ENCODE assay signal across 9 cellular contexts in genomic region chr7:77425151-77426051, GRCh38. TPM values are rescaled to one million over a fixed set of nuclear protein-coding genes. Genes with fewer than 3 reads are reported as not detected.
DNase-seq lines count a peak whose midpoint lies in the region; ATAC-seq and TF ChIP-seq lines count a peak whose summit lies in the region.
"Had no signal": no experiment of that assay in that cellular context is flagged by ENCODE, and none has a peak within 500 bp of the region (broad histone marks: within the 10 kb centered on the region; RNA-seq: fewer than 3 reads in every experiment).

No MANE protein-coding gene starts in this region.

- no peaks in the 10 kb centered on the region for H3K36me3 ChIP-seq in heart left ventricle
- H3K36me3 ChIP-seq in tibial nerve = no peaks in the 10 kb centered on the region

- no peaks in the 10 kb centered on the region for H3K9me3 ChIP-seq in heart left ventricle
- no peaks in the 10 kb centered on the region for H3K9me3 ChIP-seq in tibial nerve

- peak; percentile 37 for DNase-seq in NCI-H82 (lab: John Stamatoyannopoulos, UW)
- DNase-seq in NCI-H82 treated with DMSO at 0.1 percent for 48 hours (lab: John Stamatoyannopoulos, UW; ENCODE audit: unreplicated experiment) = no peak
- DNase-seq in SHP77 (lab: John Stamatoyannopoulos, UW) = peak; percentile 6 to 24
- DNase-seq in heart left ventricle = no peak
- no peak for DNase-seq in tibial nerve (ENCODE audit: low spot score in 2 of 2)
- no peak for DNase-seq in NCI-H2107 (lab: John Stamatoyannopoulos, UW)
- DNase-seq in NCI-H446 (lab: John Stamatoyannopoulos, UW) = no peak
- DNase-seq: dermis blood vessel endothelial cell had no signal

- peak in 1 of 4 donors; percentile 23 for ATAC-seq in heart left ventricle
- ATAC-seq in HG03025 (IDR thresholded peaks at IDR 0.05; ENCODE audit: low FRiP score, unreplicated experiment) = no peak

- H3K27me3 ChIP-seq in heart left ventricle (no peaks in the 10 kb centered on the region), tibial nerve (no peaks in the 10 kb centered on the region)

- TF ChIP-seq EP300 in tibial nerve (IDR thresholded peaks at IDR 0.05) = no peak

- H3K27ac ChIP-seq in heart left ventricle (peak overlapping the region in 2 of 12 donors; percentile 35 to 92), tibial nerve (peak overlapping the region in 3 of 4 donors; percentile 17 to 86 (median 66))

- 67 to 69% (median 68%) methylated on average over 10 of the region's 10 CpGs for WGBS in heart left ventricle, 4 donors
- WGBS in tibial nerve, 2 donors = 24 to 31% methylated on average over 10 of the region's 10 CpGs

- TF ChIP-seq CTCF in heart left ventricle (IDR thresholded peaks at IDR 0.05) (no peak), tibial nerve (IDR thresholded peaks at IDR 0.05) (no peak)

- TF ChIP-seq POLR2A in heart left ventricle (IDR thresholded peaks at IDR 0.05) = no peak
- TF ChIP-seq POLR2A in tibial nerve (IDR thresholded peaks at IDR 0.05) = no peak

- intact Hi-C loops in heart left ventricle (cut with DNase I) = loop anchor here in 1 of 10 donors (10.0 kb wide), 1 partner anchor 109 kb away; the partner anchor contains the start of gene PTPN12

- H3K4me1 ChIP-seq in heart left ventricle (peaks cover 0 to 62% (median 12%) of the 10 kb centered on the region in 12 donors), tibial nerve (peaks cover 0 to 30% (median 13%) of the 10 kb centered on the region in 4 donors)

- H3K4me3 ChIP-seq in heart left ventricle (peak overlapping the region in 8 of 12 donors; percentile 1 to 33 (median 14)), tibial nerve (peak overlapping the region in 3 of 4 donors; percentile 8 to 14 (median 10))

RNA-seq across cellular contexts. Expression of gene GSAP, which starts 9.3 kb away (rescaled TPM):
- total RNA-seq in heart left ventricle (10 to 100 TPM in 2 of 9 donors, 1 to 10 TPM in 7; 4.9 to 24.9 (median 6.5) TPM), tibial nerve (10 to 100 TPM; 14.3 to 25.5 (median 22.0) TPM)
- polyA plus RNA-seq in heart left ventricle = 1 to 10 TPM; 1.7 to 7.0 TPM

Comparison
In these comparisons a context has a peak if more than half of its experiments do, and no peak if none do; other contexts are left out.
1. DNase-seq: peak in NCI-H82 (single experiment) and SHP77 (2 of 2); none in NCI-H82 treated with DMSO at 0.1 percent for 48 hours (single experiment), heart left ventricle (0 of 5), tibial nerve (0 of 2), NCI-H2107 (single experiment) and NCI-H446 (0 of 2).